13 cellular contexts compared by ENCODE assay signal in genomic region chr1:61055110-61055614, GRCh38. TPM values are rescaled to one million over a fixed set of nuclear protein-coding genes. Genes with fewer than 3 reads are reported as not detected.
A peak's percentile ranks its signal among the peaks of the same experiment; 100 is the strongest.
DNase-seq lines count a peak whose midpoint lies in the region; ATAC-seq, FAIRE-seq and TF ChIP-seq lines count a peak whose summit lies in the region.
"Had no signal": no experiment of that assay in that cellular context is flagged by ENCODE, and none has a peak within 500 bp of the region (broad histone marks: within the 10 kb centered on the region; RNA-seq: fewer than 3 reads in every experiment).

No MANE protein-coding gene starts in this region.

- no peaks in the 10 kb centered on the region for H3K36me3 Mint-ChIP-seq in endodermal cell (ENCODE audit: low read depth)
- H3K36me3 Mint-ChIP-seq: activated naive CD4-positive, alpha-beta T cell treated with anti-CD3 and anti-CD28 coated beads, Interleukin-2, amount 10 ng/mL, durations not matched to agents 7 days and 5 days had no signal

- H3K4me3 ChIP-seq in bronchial epithelial cell (ENCODE audit: low read depth, low read length) = no peak overlapping the region
- H3K4me3 ChIP-seq in lower lobe of right lung = no peak overlapping the region
- no peak overlapping the region for H3K4me3 ChIP-seq in endodermal cell (ENCODE audit: low read length)

- no peaks in the 10 kb centered on the region for H3K9me3 ChIP-seq in lower lobe of right lung
- no peaks in the 10 kb centered on the region for H3K9me3 ChIP-seq in endodermal cell (ENCODE audit: control insufficient read depth, low read length)

- DNase-seq in NCI-H2196 (lab: John Stamatoyannopoulos, UW; ENCODE audit: unreplicated experiment) = peak; percentile 19
- no peak for DNase-seq in NCI-H2196 treated with DMSO at 0.1 percent for 48 hours (lab: John Stamatoyannopoulos, UW; ENCODE audit: unreplicated experiment)
- peak; percentile 79 for DNase-seq in bronchial epithelial cell (ENCODE audit: low read depth)
- DNase-seq in lower lobe of right lung = no peak
- no peak for DNase-seq in endodermal cell
- DNase-seq in left lobe of liver (ENCODE audit: low spot score) = no peak
- DNase-seq: 8988T; activated CD8-positive, alpha-beta T cell treated with anti-CD3 and anti-CD28 coated beads for 36 hours; activated naive CD4-positive, alpha-beta T cell treated with anti-CD3 and anti-CD28 coated beads, Interleukin-2, amount 10 ng/mL, durations not matched to agents 7 days and 5 days; Calu3 had no signal

- intact Hi-C loops in lower lobe of right lung (cut with DNase I) = no loop called here

- no peak overlapping the region for H3K9ac ChIP-seq in endodermal cell (ENCODE audit: extremely low read depth, low read length, poor library complexity, severe bottlenecking)

- H3K27ac ChIP-seq in lower lobe of right lung = peak overlapping the region; percentile 1
- H3K27ac ChIP-seq in temporal lobe (ENCODE audit: low read depth, low read length) = peak overlapping the region; percentile 45
- H3K27ac ChIP-seq in endodermal cell (ENCODE audit: low read depth, low read length) = no peak overlapping the region

- peaks cover 70% of the 10 kb centered on the region for H3K27me3 Mint-ChIP-seq in endodermal cell (ENCODE audit: insufficient read depth)

- peaks cover 37% of the 10 kb centered on the region for H3K4me1 Mint-ChIP-seq in endodermal cell

- TF ChIP-seq CTCF in bronchial epithelial cell (IDR thresholded peaks at IDR 0.05; ENCODE audit: insufficient read depth, low read length, severe bottlenecking) = no peak
- TF ChIP-seq CTCF in lower lobe of right lung (IDR thresholded peaks at IDR 0.05) = no peak
- TF ChIP-seq CTCF in endodermal cell (conservative IDR thresholded peaks at IDR 0.05) = no peak

- FAIRE-seq in bronchial epithelial cell (lab: Jason Lieb, UNC) = no peak

- H3K9me3 Mint-ChIP-seq in endodermal cell = no peaks in the 10 kb centered on the region
- H3K9me3 Mint-ChIP-seq: activated CD8-positive, alpha-beta T cell treated with anti-CD3 and anti-CD28 coated beads for 36 hours; activated naive CD4-positive, alpha-beta T cell treated with anti-CD3 and anti-CD28 coated beads, Interleukin-2, amount 10 ng/mL, durations not matched to agents 7 days and 5 days; T-helper 2 cell treated with Interferon-gamma antibody and Interleukin-4, amounts not matched to agents 5 μg/mL and 100 μg/mL, for 36 hours had no signal

- no peaks in the 10 kb centered on the region for H3K36me3 ChIP-seq in bronchial epithelial cell (ENCODE audit: control insufficient read depth, insufficient read depth, low read length)
- H3K36me3 ChIP-seq in lower lobe of right lung = no peaks in the 10 kb centered on the region
- no peaks in the 10 kb centered on the region for H3K36me3 ChIP-seq in endodermal cell (ENCODE audit: control insufficient read depth, insufficient read depth, low read length)

- no peak overlapping the region for H3K27ac Mint-ChIP-seq in endodermal cell
- H3K27ac Mint-ChIP-seq: activated CD8-positive, alpha-beta T cell treated with anti-CD3 and anti-CD28 coated beads for 36 hours; activated naive CD4-positive, alpha-beta T cell treated with anti-CD3 and anti-CD28 coated beads, Interleukin-2, amount 10 ng/mL, durations not matched to agents 7 days and 5 days; T-helper 2 cell treated with Interferon-gamma antibody and Interleukin-4, amounts not matched to agents 5 μg/mL and 100 μg/mL, for 36 hours had no signal

- no peak overlapping the region for H3K4me3 Mint-ChIP-seq in endodermal cell
- H3K4me3 Mint-ChIP-seq: activated CD8-positive, alpha-beta T cell treated with anti-CD3 and anti-CD28 coated beads for 36 hours; activated naive CD4-positive, alpha-beta T cell treated with anti-CD3 and anti-CD28 coated beads, Interleukin-2, amount 10 ng/mL, durations not matched to agents 7 days and 5 days; T-helper 2 cell treated with Interferon-gamma antibody and Interleukin-4, amounts not matched to agents 5 μg/mL and 100 μg/mL, for 36 hours had no signal

- ATAC-seq in lower lobe of right lung = no peak
- ATAC-seq in HG02623 (IDR thresholded peaks at IDR 0.05; ENCODE audit: unreplicated experiment) = no peak
- ATAC-seq in left lobe of liver = no peak
- ATAC-seq: activated CD8-positive, alpha-beta T cell treated with anti-CD3 and anti-CD28 coated beads for 36 hours had no signal

- H3K27me3 ChIP-seq in bronchial epithelial cell (ENCODE audit: control insufficient read depth, insufficient read depth, low read length) (no peaks in the 10 kb centered on the region), lower lobe of right lung (ENCODE audit: low read depth) (no peaks in the 10 kb centered on the region), endodermal cell (ENCODE audit: control insufficient read depth, insufficient read depth, low read length, poor library complexity, severe bottlenecking) (peaks cover 74% of the 10 kb centered on the region)

- H3K4me1 ChIP-seq in lower lobe of right lung (peaks cover 56% of the 10 kb centered on the region), endodermal cell (ENCODE audit: control insufficient read depth, insufficient read depth, low read length) (peaks cover 4% of the 10 kb centered on the region)

RNA-seq across cellular contexts. Expression of gene NFIA, which starts 27.2 kb away (rescaled TPM):
- total RNA-seq in bronchial epithelial cell (7.4 and 11.3 TPM in 2 replicates), lower lobe of right lung (70.0 TPM), temporal lobe (85.8 TPM), endodermal cell (1 to 10 TPM; 2.3 to 3.8 TPM), left lobe of liver (69.9 TPM)
- polyA plus RNA-seq in endodermal cell (2013, experiment 1 of 2) = 3.7 TPM
- polyA plus RNA-seq in endodermal cell (2013, experiment 2 of 2) = 5.1 TPM

Comparison
In these comparisons a context has a peak if more than half of its experiments do, and no peak if none do; other contexts are left out.
1. DNase-seq: peak in NCI-H2196 (single experiment) and bronchial epithelial cell (single experiment); none in NCI-H2196 treated with DMSO at 0.1 percent for 48 hours (single experiment), lower lobe of right lung (single experiment), endodermal cell (single experiment) and left lobe of liver (single experiment).